8 cellular contexts compared by ENCODE assay signal in the genomic region with DNA sequence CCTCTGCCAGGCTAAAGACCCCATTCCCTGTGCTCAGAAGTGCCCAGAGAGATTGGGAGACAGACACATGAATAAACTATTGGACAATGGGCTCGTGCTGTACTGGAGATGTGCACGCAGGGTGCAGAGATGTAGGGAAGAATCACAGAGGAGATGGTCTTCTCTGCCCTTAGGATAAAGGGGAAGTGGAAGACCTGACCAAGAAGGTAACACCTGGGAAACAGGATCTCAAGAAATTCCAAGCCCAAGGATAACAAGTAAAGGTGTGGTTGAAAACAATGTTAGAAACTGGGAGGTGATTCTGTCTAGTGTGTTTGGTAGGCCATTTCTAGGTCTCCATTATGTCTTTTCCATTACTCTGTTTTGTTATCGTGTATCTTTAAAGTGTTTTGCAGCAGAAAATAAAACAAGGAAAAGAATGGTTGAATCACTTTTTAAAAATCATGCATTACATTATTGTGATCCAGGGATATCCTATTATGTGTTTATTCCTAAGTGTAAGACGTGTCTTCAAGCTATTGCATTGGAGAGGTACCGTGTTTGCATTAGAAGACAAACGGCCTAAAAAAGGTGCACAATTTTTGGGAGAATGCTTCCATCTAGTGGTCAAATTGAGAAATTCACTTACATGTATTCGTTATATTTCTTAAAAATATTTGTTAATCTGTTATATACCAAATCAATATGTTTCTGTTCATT. TPM values are rescaled to one million over a fixed set of nuclear protein-coding genes. Genes with fewer than 3 reads are reported as not detected.
DNase-seq lines count a peak whose midpoint lies in the region; ATAC-seq, FAIRE-seq and TF ChIP-seq lines count a peak whose summit lies in the region.

No MANE protein-coding gene starts in this region.

- H3K36me3 Mint-ChIP-seq in activated CD4-positive, alpha-beta memory T cell treated with anti-CD3 and anti-CD28 coated beads for 36 hours: no peaks in the 10 kb centered on the region

- CTCF ChIA-PET in activated CD4-positive, alpha-beta memory T cell treated with anti-CD3 and anti-CD28 coated beads for 36 hours (lab: Charles Lee): interaction anchor here (0.6 to 3.8 kb wide), 11 partner anchors 15 to 1312 kb away, joined by 3 to 29 read pairs (median 3); no protein-coding TSS in a partner anchor

- H4K20me1 ChIP-seq in Loucy (ENCODE audit: insufficient read depth, low read length, poor library complexity, severe bottlenecking): no peaks in the 10 kb centered on the region

- no peak overlapping the region for H3K4me2 ChIP-seq in Loucy (ENCODE audit: low read depth, low read length, poor library complexity, severe bottlenecking)

- H3K4me1 Mint-ChIP-seq in activated CD4-positive, alpha-beta memory T cell treated with anti-CD3 and anti-CD28 coated beads for 36 hours (ENCODE audit: low read depth): peaks cover 3% of the 10 kb centered on the region

- 32 to 33% methylated on average over 7 of the region's 7 CpGs for WGBS in esophagus squamous epithelium, 2 donors

- H3K9me3 ChIP-seq in Loucy (ENCODE audit: insufficient read depth, low read depth, low read length) (no peaks in the 10 kb centered on the region), esophagus squamous epithelium (no peaks in the 10 kb centered on the region)

- H3K4me3 ChIP-seq in Loucy (ENCODE audit: low read length, poor library complexity, severe bottlenecking): no peak overlapping the region
- no peak overlapping the region for H3K4me3 ChIP-seq in esophagus squamous epithelium

- peak; percentile 86 for FAIRE-seq in RCC 7860 (lab: Jason Lieb, UNC)

- no peaks in the 10 kb centered on the region for H3F3A ChIP-seq in Loucy (ENCODE audit: low read depth)

- ATAC-seq in GM21423 (IDR thresholded peaks at IDR 0.05; ENCODE audit: unreplicated experiment) (peak; percentile 54), GM19463 (IDR thresholded peaks at IDR 0.05; ENCODE audit: unreplicated experiment) (no peak)

- no peak overlapping the region for H3K27ac ChIP-seq in esophagus squamous epithelium

- H3K9me2 ChIP-seq in Loucy (replicated peaks; ENCODE audit: low read depth, low read length): no peaks in the 10 kb centered on the region

- H3K27me3 Mint-ChIP-seq in activated CD4-positive, alpha-beta memory T cell treated with anti-CD3 and anti-CD28 coated beads for 36 hours: peaks cover 10% of the 10 kb centered on the region

- no peak for TF ChIP-seq POLR2A in esophagus squamous epithelium (IDR thresholded peaks at IDR 0.05)

- DNase-seq in DMS79 treated with DMSO at 0.1 percent for 48 hours (lab: John Stamatoyannopoulos, UW) (peak; percentile 64), RCC 7860 (ENCODE audit: low spot score) (peak; percentile 49), esophagus squamous epithelium (lab: John Stamatoyannopoulos, UW) (no peak), pons (ENCODE audit: low spot score) (peak; percentile 69)
- no peak for DNase-seq in activated CD4-positive, alpha-beta memory T cell treated with anti-CD3 and anti-CD28 coated beads for 36 hours

- H3K9me3 Mint-ChIP-seq in activated CD4-positive, alpha-beta memory T cell treated with anti-CD3 and anti-CD28 coated beads for 36 hours: no peaks in the 10 kb centered on the region

- no peak overlapping the region for H3K4me3 Mint-ChIP-seq in activated CD4-positive, alpha-beta memory T cell treated with anti-CD3 and anti-CD28 coated beads for 36 hours

- intact Hi-C loops in esophagus squamous epithelium (cut with DNase I): no loop called here
- intact Hi-C loops in activated CD4-positive, alpha-beta memory T cell treated with anti-CD3 and anti-CD28 coated beads for 36 hours (cut with micrococcal nuclease): loop anchor here (1.0 to 2.0 kb wide), 2 partner anchors 898 to 1193 kb away; no protein-coding TSS in a partner anchor

- POLR2A ChIA-PET in activated CD4-positive, alpha-beta memory T cell treated with anti-CD3 and anti-CD28 coated beads for 36 hours (lab: Charles Lee): no interaction called here

- H2AFZ ChIP-seq in Loucy (ENCODE audit: low read length): peak overlapping the region; percentile 42; the same call in 1 of the 2 replicates

- H3K4me1 ChIP-seq in Loucy (ENCODE audit: insufficient read depth, low read length, poor library complexity, severe bottlenecking): peaks cover 4% of the 10 kb centered on the region
- peaks cover 0 to 27% (median 0%) of the 10 kb centered on the region in 3 donors for H3K4me1 ChIP-seq in esophagus squamous epithelium

- H3K27me3 ChIP-seq in Loucy (ENCODE audit: insufficient read depth, low read length, poor library complexity, severe bottlenecking) (no peaks in the 10 kb centered on the region), esophagus squamous epithelium (peaks cover 0 to 15% (median 0%) of the 10 kb centered on the region in 4 donors)

- H3K79me2 ChIP-seq in Loucy (ENCODE audit: insufficient read depth, low read length): no peaks in the 10 kb centered on the region

- H3K36me3 ChIP-seq in Loucy (ENCODE audit: insufficient read depth, low read length) (no peaks in the 10 kb centered on the region), esophagus squamous epithelium (no peaks in the 10 kb centered on the region)

- no peak overlapping the region for H3K9ac ChIP-seq in Loucy (ENCODE audit: low read depth, low read length, poor library complexity, severe bottlenecking)

- TF ChIP-seq CTCF in Loucy (conservative IDR thresholded peaks at IDR 0.05; ENCODE audit: low read length) (peak; percentile 70), esophagus squamous epithelium (IDR thresholded peaks at IDR 0.05) (peak; percentile 43 to 76 (median 62))

- H3K27ac Mint-ChIP-seq in activated CD4-positive, alpha-beta memory T cell treated with anti-CD3 and anti-CD28 coated beads for 36 hours: no peak overlapping the region

RNA-seq across cellular contexts. Expression of gene KCTD3, which starts 40.8 kb away (rescaled TPM):
- total RNA-seq in esophagus squamous epithelium: 10 to 100 TPM; 43.4 to 76.1 (median 44.9) TPM
- 1 to 10 TPM; 1.3 to 2.7 TPM for total RNA-seq in activated CD4-positive, alpha-beta memory T cell treated with anti-CD3 and anti-CD28 coated beads for 36 hours

Comparison
In these comparisons a context has a peak if more than half of its experiments do, and no peak if none do; other contexts are left out.
1. DNase-seq: peak in DMS79 treated with DMSO at 0.1 percent for 48 hours (single experiment), RCC 7860 (single experiment) and pons (single experiment); none in esophagus squamous epithelium (single experiment) and activated CD4-positive, alpha-beta memory T cell treated with anti-CD3 and anti-CD28 coated beads for 36 hours (single experiment).
2. RNA of gene KCTD3, which starts 40.8 kb away (total RNA-seq): 43.4 to 76.1 TPM in esophagus squamous epithelium; 1.3 to 2.7 TPM in activated CD4-positive, alpha-beta memory T cell treated with anti-CD3 and anti-CD28 coated beads for 36 hours; every median in the first group is over 10 times any median in the second.